Comparison of ENCODE assay signal across 1 cellular context in genomic region chr14:22887260-22887989, GRCh38.
A peak's percentile ranks its signal among the peaks of the same experiment; 100 is the strongest.
TF ChIP-seq lines count a peak whose summit lies in the region.

No MANE protein-coding gene starts in this region.

TF ChIP-seq in HepG2, 621 proteins besides CTCF, POLR2A, EP300 and RAD21:
- TF ChIP-seq ZBTB7A (CRISPR knock-in tag; IDR thresholded peaks at IDR 0.05) = 0 out of 2 replicates have a peak, but pooled peaks have one; percentile 33
- no peak for TF ChIP-seq ISX (CRISPR knock-in tag; conservative IDR thresholded peaks at IDR 0.05)
- TF ChIP-seq ZBTB46 (CRISPR knock-in tag; IDR thresholded peaks at IDR 0.05; ENCODE audit: borderline replicate concordance) = no peak
- TF ChIP-seq JUND (CRISPR knock-in tag; IDR thresholded peaks at IDR 0.05) = no peak
- no peak for TF ChIP-seq SNAPC2 (CRISPR knock-in tag; IDR thresholded peaks at IDR 0.05)
- no peak for TF ChIP-seq HMGXB3 (CRISPR knock-in tag; IDR thresholded peaks at IDR 0.05; ENCODE audit: borderline replicate concordance)
- TF ChIP-seq ZKSCAN8 (CRISPR knock-in tag; IDR thresholded peaks at IDR 0.05; ENCODE audit: borderline replicate concordance) = no peak
- TF ChIP-seq KLF13 (CRISPR knock-in tag; IDR thresholded peaks at IDR 0.05) = no peak
